Comparison of ENCODE assay signal across 20 cellular contexts in the genomic region with DNA sequence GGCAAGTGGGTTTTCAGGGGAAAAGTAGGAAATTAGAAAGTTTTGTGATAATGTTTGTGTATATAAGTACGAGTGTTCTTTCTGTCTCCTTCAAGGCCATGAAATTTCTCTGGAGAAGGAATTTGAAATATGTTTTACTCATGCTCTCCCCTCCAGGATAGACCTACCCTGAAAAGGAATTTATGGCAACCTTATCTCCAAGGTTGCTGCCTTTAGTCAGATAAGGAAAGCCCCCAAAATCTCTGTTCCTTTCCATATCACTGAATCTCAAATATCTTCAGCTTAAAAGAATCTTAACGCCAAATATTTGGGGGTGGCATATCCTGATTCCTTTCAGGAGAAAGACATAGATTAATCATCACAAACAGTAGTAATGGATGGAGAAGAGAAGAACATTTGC. TPM values are rescaled to one million over a fixed set of nuclear protein-coding genes. Genes with fewer than 3 reads are reported as not detected.
DNase-seq lines count a peak whose midpoint lies in the region; ATAC-seq and TF ChIP-seq lines count a peak whose summit lies in the region.
"Had no signal": no experiment of that assay in that cellular context is flagged by ENCODE, and none has a peak within 500 bp of the region (broad histone marks: within the 10 kb centered on the region; RNA-seq: fewer than 3 reads in every experiment).

No MANE protein-coding gene starts in this region.

- in situ Hi-C loops in brain microvascular endothelial cell (cut with HindIII; ENCODE audit: low pct_ligation_motif_present, low sequenced_read_pairs), result loop anchor here (25.0 kb wide), 1 partner anchor 324 kb away; no protein-coding TSS in a partner anchor

- H3K27me3 ChIP-seq in brain microvascular endothelial cell (replicated peaks) (no peaks in the 10 kb centered on the region), H9 (ENCODE audit: insufficient read depth, low read length) (no peaks in the 10 kb centered on the region)
- H3K27me3 ChIP-seq: ascending aorta, suprapubic skin had no signal

- H2BK5ac ChIP-seq in H9 (ENCODE audit: insufficient read length, low read length), result no peak overlapping the region

- no peak overlapping the region for H3K14ac ChIP-seq in H9 (ENCODE audit: insufficient read depth, low read length)

- no peaks in the 10 kb centered on the region for H3K27me3 Mint-ChIP-seq in mesothelial cell of epicardium (ENCODE audit: low read depth)
- no peaks in the 10 kb centered on the region; the same call in 1 of the 2 replicates for H3K27me3 Mint-ChIP-seq in H9 (ENCODE audit: low read depth)

- no peaks in the 10 kb centered on the region for H3K9me3 ChIP-seq in H9 (ENCODE audit: control insufficient read depth, low read depth, low read length)
- H3K9me3 ChIP-seq: ascending aorta, SK-N-SH, suprapubic skin had no signal

- H3K36me3 ChIP-seq in brain microvascular endothelial cell (replicated peaks), result no peaks in the 10 kb centered on the region
- H3K36me3 ChIP-seq: ascending aorta, suprapubic skin had no signal

- no peak overlapping the region for H3K23ac ChIP-seq in H9 (ENCODE audit: insufficient read length, low read depth, low read length)

- H3K27ac ChIP-seq in brain microvascular endothelial cell (no peak overlapping the region), H9 (ENCODE audit: insufficient read length, low read depth, low read length) (no peak overlapping the region)
- H3K27ac ChIP-seq: ascending aorta, suprapubic skin had no signal

- 100% methylated on average over 1 of the region's 2 CpGs for WGBS in H9 (ENCODE audit: extremely low coverage, insufficient read length, low lambda C conversion rate)

- H3K4me1 Mint-ChIP-seq in mesothelial cell of epicardium (peaks cover 54% of the 10 kb centered on the region), H9 (peaks cover 12 to 17% of the 10 kb centered on the region in 2 experiments)

- H4K91ac ChIP-seq in H9 (ENCODE audit: insufficient read length, low read depth, low read length), result no peak overlapping the region

- DNase-seq in HS-27A (ENCODE audit: low read depth) (peak; percentile 65), choroid plexus epithelial cell (ENCODE audit: low read depth) (peak; percentile 15), mesothelial cell of epicardium (ENCODE audit: low spot score in 2 of 2, unreplicated experiment in 2 of 2) (no peak), brain microvascular endothelial cell (no peak), H9 (no peak)
- DNase-seq: activated CD4-positive, CD25-positive, alpha-beta regulatory T cell treated with anti-CD3 and anti-CD28 coated beads, Interleukin-2, amount 50 U/mL, for 72 hours; activated gamma-delta T cell; left ventricle myocardium superior; NCI-H1436 treated with DMSO at 0.1 percent for 48 hours; NCI-H82; SK-N-SH; stimulated activated CD4-positive, alpha-beta T cell treated with anti-CD3 and anti-CD28 coated beads, Interleukin-2, amount 100 ng/mL, for 48 hours; T1000 had no signal

- no peak overlapping the region for H2AK5ac ChIP-seq in H9 (ENCODE audit: insufficient read length, low read length)

- H4K8ac ChIP-seq in H9 (replicated peaks; ENCODE audit: insufficient read length, low read depth, low read length), result no peak overlapping the region

- H3K79me1 ChIP-seq in H9 (ENCODE audit: insufficient read depth, low read depth, low read length, poor library complexity, severe bottlenecking), result no peaks in the 10 kb centered on the region

- H4K5ac ChIP-seq in H9 (ENCODE audit: insufficient read length, low read depth, low read length), result no peak overlapping the region

- no peak overlapping the region for H2AFZ ChIP-seq in H9 (ENCODE audit: low read length)

- H3K79me2 ChIP-seq in H9 (ENCODE audit: insufficient read depth, low read length), result no peaks in the 10 kb centered on the region

- H3K4me1 ChIP-seq in H9 (ENCODE audit: insufficient read depth, low read length), result no peaks in the 10 kb centered on the region; the same call in 1 of the 2 replicates

- H3K4ac ChIP-seq in H9 (ENCODE audit: low read depth, low read length), result no peak overlapping the region

- no peak overlapping the region for H3K4me2 ChIP-seq in H9 (ENCODE audit: insufficient read depth, insufficient read length, low read length)
- H3K4me2 ChIP-seq: SK-N-SH had no signal

- H3K9ac ChIP-seq in H9 (ENCODE audit: extremely low read depth, insufficient read length, low read length), result no peak overlapping the region
- H3K9ac ChIP-seq: SK-N-SH had no signal

- H3K27ac Mint-ChIP-seq in mesothelial cell of epicardium, result peak overlapping the region; percentile 93
- H3K27ac Mint-ChIP-seq in H9, result no peak overlapping the region

- H2BK120ac ChIP-seq in H9 (ENCODE audit: low read depth, low read length, poor library complexity, severe bottlenecking), result no peak overlapping the region

- TF ChIP-seq CTCF in choroid plexus epithelial cell (conservative IDR thresholded peaks at IDR 0.05; ENCODE audit: low read depth, low read length), result no peak
- TF ChIP-seq CTCF in mesothelial cell of epicardium (IDR thresholded peaks at IDR 0.05; ENCODE audit: unreplicated experiment), result no peak
- no peak for TF ChIP-seq CTCF in brain microvascular endothelial cell (IDR thresholded peaks at IDR 0.05; ENCODE audit: low read depth, low read length, missing control alignments)
- no peak for TF ChIP-seq CTCF in H9 (conservative IDR thresholded peaks at IDR 0.05)

- no peaks in the 10 kb centered on the region for H3K36me3 Mint-ChIP-seq in mesothelial cell of epicardium
- H3K36me3 Mint-ChIP-seq in H9 (ENCODE audit: insufficient read depth in 1 of 3, low read depth in 3 of 3), result no peaks in the 10 kb centered on the region

- no peak overlapping the region for H2BK15ac ChIP-seq in H9 (ENCODE audit: low read depth, low read length)

- H3K18ac ChIP-seq in H9 (ENCODE audit: insufficient read length, low read depth, low read length), result no peak overlapping the region

- H3K56ac ChIP-seq in H9 (ENCODE audit: insufficient read length, low read depth, low read length), result no peak overlapping the region

- H3K9me3 Mint-ChIP-seq in mesothelial cell of epicardium (no peaks in the 10 kb centered on the region), H9 (no peaks in the 10 kb centered on the region)

- H4K20me1 ChIP-seq in H9 (ENCODE audit: control insufficient read depth, insufficient read depth, insufficient read length), result no peaks in the 10 kb centered on the region

- no peak for ATAC-seq in GM18909 (IDR thresholded peaks at IDR 0.05; ENCODE audit: poor library complexity, unreplicated experiment)
- ATAC-seq: GM12878 had no signal

- H3K4me3 Mint-ChIP-seq in mesothelial cell of epicardium (no peak overlapping the region), H9 (no peak overlapping the region)

- no peak overlapping the region for H3T11ph ChIP-seq in H9 (ENCODE audit: low read length)

- H2BK12ac ChIP-seq in H9 (ENCODE audit: insufficient read length, low read depth, low read length), result no peak overlapping the region

- H3K23me2 ChIP-seq in H9 (ENCODE audit: insufficient read length, low read depth, low read length, poor library complexity, severe bottlenecking), result no peaks in the 10 kb centered on the region

- H2BK20ac ChIP-seq in H9 (ENCODE audit: low read depth, low read length, poor library complexity, severe bottlenecking), result no peak overlapping the region

- H3K4me3 ChIP-seq in choroid plexus epithelial cell (ENCODE audit: low read depth, low read length), result no peak overlapping the region
- H3K4me3 ChIP-seq in brain microvascular endothelial cell (ENCODE audit: low read depth, low read length), result no peak overlapping the region
- H3K4me3 ChIP-seq: ascending aorta, GM12878, suprapubic skin had no signal

RNA-seq across cellular contexts. Expression of a gene that starts 0.5 kb away (rescaled TPM):
- total RNA-seq in mesothelial cell of epicardium, result 0.47 to 0.78 TPM in 2 of 3 replicates, not detected in the other
- not detected in 2 replicates for total RNA-seq in H9 (2021)
- total RNA-seq: ascending aorta, frontal cortex, left ventricle myocardium superior, MCF 10A, myocyte had no signal

RNA-seq across cellular contexts. Expression of a gene that starts 15.9 kb away (rescaled TPM):
- total RNA-seq in mesothelial cell of epicardium, result 0.09 to 0.20 TPM (median 0.16 TPM) in 3 replicates
- not detected in 2 replicates for total RNA-seq in H9 (2021)
- total RNA-seq: ascending aorta, frontal cortex, left ventricle myocardium superior, MCF 10A, myocyte had no signal

RNA-seq across cellular contexts. Expression of a gene that starts 35.1 kb away (rescaled TPM):
- total RNA-seq in mesothelial cell of epicardium, result 12.5 to 13.6 TPM (median 12.7 TPM) in 3 replicates
- total RNA-seq in H9 (2021), result 13.2 and 14.6 TPM in 2 replicates

RNA-seq across cellular contexts. Expression of a gene that starts 37.2 kb away (rescaled TPM):
- total RNA-seq in mesothelial cell of epicardium (9.6 to 10.3 TPM (median 10.1 TPM) in 3 replicates), H9 (2021) (8.6 and 9.4 TPM in 2 replicates)

RNA-seq across cellular contexts. Expression of a gene that starts 55.6 kb away (rescaled TPM):
- total RNA-seq in mesothelial cell of epicardium (0.44 to 0.67 TPM (median 0.57 TPM) in 3 replicates), H9 (2021) (0.48 and 0.55 TPM in 2 replicates)
- total RNA-seq: ascending aorta, frontal cortex had no signal

Comparison
In these comparisons a context has a peak if more than half of its experiments do, and no peak if none do; other contexts are left out.
1. DNase-seq: peak in HS-27A (single experiment) and choroid plexus epithelial cell (single experiment); none in mesothelial cell of epicardium (0 of 2), brain microvascular endothelial cell (single experiment) and H9 (single experiment).